In the genomic region with DNA sequence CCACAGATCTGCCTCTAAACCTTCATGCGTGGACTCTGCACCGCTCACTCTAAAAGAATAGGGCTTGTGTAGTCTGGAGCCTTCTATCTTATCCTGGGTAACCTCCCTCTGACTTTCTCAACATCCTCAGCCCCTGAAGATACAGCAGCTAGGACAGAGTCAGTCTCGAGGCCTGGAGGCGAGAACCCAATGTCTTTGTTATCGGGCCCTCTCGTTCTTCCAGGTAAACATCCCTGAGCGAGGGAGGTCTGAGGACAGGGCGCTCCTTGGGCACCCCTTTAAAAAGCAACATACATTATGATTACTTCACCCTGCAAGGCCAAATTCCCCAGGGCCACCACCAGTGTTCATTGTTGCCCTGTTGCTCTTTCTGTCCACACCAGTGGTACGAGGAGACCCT, we compare ENCODE assay signal across 20 cellular contexts.
DNase-seq lines count a peak whose midpoint lies in the region; ATAC-seq and TF ChIP-seq lines count a peak whose summit lies in the region.
"Had no signal": no experiment of that assay in that cellular context is flagged by ENCODE, and none has a peak within 500 bp of the region (broad histone marks: within the 10 kb centered on the region; RNA-seq: fewer than 3 reads in every experiment).

No MANE protein-coding gene starts in this region.

- H3K4me2 ChIP-seq in osteoblast (ENCODE audit: insufficient read depth, low read length): no peak overlapping the region
- H3K4me2 ChIP-seq: A549; BLaER1 treated with 17β-estradiol and CSF1 and Interleukin-3, amounts not matched to agents 10 nM and 100 nM had no signal

- no peak for ATAC-seq in activated T-helper 17 cell treated with anti-CD3 and anti-CD28 coated beads, Interleukin-2, amount 50 U/mL, for 72 hours (replicated peaks)
- ATAC-seq in GM21390 (IDR thresholded peaks at IDR 0.05; ENCODE audit: unreplicated experiment): no peak
- ATAC-seq: A549; CD8-positive, alpha-beta T cell; GM12878 had no signal

- H3K4me1 ChIP-seq in osteoblast (ENCODE audit: insufficient read depth, low read length): peaks cover 11% of the 10 kb centered on the region
- peaks cover 41% of the 10 kb centered on the region for H3K4me1 ChIP-seq in testis
- H3K4me1 ChIP-seq: A549, Caco-2 had no signal

- TF ChIP-seq POLR2A in testis (IDR thresholded peaks at IDR 0.05): no peak

- H3K4me3 ChIP-seq in osteoblast (ENCODE audit: insufficient read depth, low read length) (no peak overlapping the region), testis (no peak overlapping the region)
- H3K4me3 ChIP-seq: A549; BLaER1 treated with 17β-estradiol and CSF1 and Interleukin-3, amounts not matched to agents 10 nM and 100 nM; GM12878 had no signal

- H2AFZ ChIP-seq in osteoblast (ENCODE audit: low read length): no peak overlapping the region

- H3K9me3 Mint-ChIP-seq in activated T-helper 17 cell treated with anti-CD3 and anti-CD28 coated beads, Interleukin-2, amount 50 U/mL, for 72 hours: no peaks in the 10 kb centered on the region
- peaks cover 0 to 1% (median 0%) of the 10 kb centered on the region in 6 donors for H3K9me3 Mint-ChIP-seq in immature natural killer cell
- H3K9me3 Mint-ChIP-seq: CD4-positive, alpha-beta T cell; CD8-positive, alpha-beta T cell had no signal

- H3K27me3 ChIP-seq in osteoblast (ENCODE audit: insufficient read depth, low read length) (peaks cover 10% of the 10 kb centered on the region), testis (no peaks in the 10 kb centered on the region)
- H3K27me3 ChIP-seq: BLaER1 treated with 17β-estradiol and CSF1 and Interleukin-3, amounts not matched to agents 10 nM and 100 nM had no signal

- no peaks in the 10 kb centered on the region for H4K20me1 ChIP-seq in osteoblast (ENCODE audit: insufficient read depth, low read length)
- H4K20me1 ChIP-seq: BLaER1 treated with 17β-estradiol and CSF1 and Interleukin-3, amounts not matched to agents 10 nM and 100 nM had no signal

- DNase-seq in osteoblast (ENCODE audit: insufficient read length, low spot score, missing footprints): peak; percentile 5
- DNase-seq in testis: peak; percentile 77
- DNase-seq in immature natural killer cell: no peak
- DNase-seq: AML-193; Caco-2; Calu3; CD4-positive, alpha-beta T cell; CD8-positive, alpha-beta T cell; DMS79; DND-41; EL; GDM1 had no signal

- peaks cover 4% of the 10 kb centered on the region for H3K27me3 Mint-ChIP-seq in activated T-helper 17 cell treated with anti-CD3 and anti-CD28 coated beads, Interleukin-2, amount 50 U/mL, for 72 hours
- peaks cover 1 to 6% (median 1%) of the 10 kb centered on the region in 3 donors for H3K27me3 Mint-ChIP-seq in immature natural killer cell (ENCODE audit: low read depth in 3 of 3)

- H3K4me3 Mint-ChIP-seq in activated T-helper 17 cell treated with anti-CD3 and anti-CD28 coated beads, Interleukin-2, amount 50 U/mL, for 72 hours: no peak overlapping the region
- H3K4me3 Mint-ChIP-seq in immature natural killer cell: no peak overlapping the region
- H3K4me3 Mint-ChIP-seq: B cell; CD4-positive, alpha-beta T cell; CD8-positive, alpha-beta T cell had no signal

- no peak for TF ChIP-seq CTCF in osteoblast (IDR thresholded peaks at IDR 0.05; ENCODE audit: extremely low read depth, low read depth, low read length)
- TF ChIP-seq CTCF in testis (IDR thresholded peaks at IDR 0.05): no peak

- H3K27ac ChIP-seq in osteoblast (ENCODE audit: low read depth, low read length) (no peak overlapping the region), testis (peak overlapping the region; percentile 25 to 42)
- H3K27ac ChIP-seq: 22Rv1; A549; BLaER1 treated with 17β-estradiol and CSF1 and Interleukin-3, amounts not matched to agents 10 nM and 100 nM; C4-2B had no signal

- H3K4me1 Mint-ChIP-seq in activated T-helper 17 cell treated with anti-CD3 and anti-CD28 coated beads, Interleukin-2, amount 50 U/mL, for 72 hours: peaks cover 15% of the 10 kb centered on the region
- H3K4me1 Mint-ChIP-seq in immature natural killer cell: peaks cover 7 to 10% of the 10 kb centered on the region in 2 donors

- no peaks in the 10 kb centered on the region for H3K79me2 ChIP-seq in osteoblast (ENCODE audit: insufficient read depth, low read length)

- H3K9me3 ChIP-seq in osteoblast (ENCODE audit: low read depth, low read length) (no peaks in the 10 kb centered on the region), testis (no peaks in the 10 kb centered on the region)
- H3K9me3 ChIP-seq: A549, Caco-2 had no signal

- intact Hi-C loops in testis (cut with DNase I; ENCODE audit: low total_unique reads): loop anchor here (5.0 kb wide), 1 partner anchor 111 kb away; the partner anchor contains the start of gene PRND

- H3K36me3 ChIP-seq in osteoblast (ENCODE audit: insufficient read depth, low read length) (no peaks in the 10 kb centered on the region), testis (ENCODE audit: low read depth, missing control alignments) (no peaks in the 10 kb centered on the region)
- H3K36me3 ChIP-seq: BLaER1 treated with 17β-estradiol and CSF1 and Interleukin-3, amounts not matched to agents 10 nM and 100 nM had no signal

- WGBS in testis, 2 donors: 68 to 80% methylated on average over 9 of the region's 9 CpGs

- no peaks in the 10 kb centered on the region for H3K36me3 Mint-ChIP-seq in activated T-helper 17 cell treated with anti-CD3 and anti-CD28 coated beads, Interleukin-2, amount 50 U/mL, for 72 hours (ENCODE audit: low read depth)
- no peaks in the 10 kb centered on the region for H3K36me3 Mint-ChIP-seq in immature natural killer cell
- H3K36me3 Mint-ChIP-seq: CD8-positive, alpha-beta T cell had no signal

- peak overlapping the region; percentile 4 for H3K27ac Mint-ChIP-seq in activated T-helper 17 cell treated with anti-CD3 and anti-CD28 coated beads, Interleukin-2, amount 50 U/mL, for 72 hours
- H3K27ac Mint-ChIP-seq in immature natural killer cell: no peak overlapping the region
- H3K27ac Mint-ChIP-seq: B cell; CD4-positive, alpha-beta T cell; CD8-positive, alpha-beta T cell had no signal

Comparison
In these comparisons a context has a peak if more than half of its experiments do, and no peak if none do; other contexts are left out.
1. DNase-seq: peak in osteoblast (single experiment) and testis (single experiment); none in immature natural killer cell (0 of 3).